In the genomic region with DNA sequence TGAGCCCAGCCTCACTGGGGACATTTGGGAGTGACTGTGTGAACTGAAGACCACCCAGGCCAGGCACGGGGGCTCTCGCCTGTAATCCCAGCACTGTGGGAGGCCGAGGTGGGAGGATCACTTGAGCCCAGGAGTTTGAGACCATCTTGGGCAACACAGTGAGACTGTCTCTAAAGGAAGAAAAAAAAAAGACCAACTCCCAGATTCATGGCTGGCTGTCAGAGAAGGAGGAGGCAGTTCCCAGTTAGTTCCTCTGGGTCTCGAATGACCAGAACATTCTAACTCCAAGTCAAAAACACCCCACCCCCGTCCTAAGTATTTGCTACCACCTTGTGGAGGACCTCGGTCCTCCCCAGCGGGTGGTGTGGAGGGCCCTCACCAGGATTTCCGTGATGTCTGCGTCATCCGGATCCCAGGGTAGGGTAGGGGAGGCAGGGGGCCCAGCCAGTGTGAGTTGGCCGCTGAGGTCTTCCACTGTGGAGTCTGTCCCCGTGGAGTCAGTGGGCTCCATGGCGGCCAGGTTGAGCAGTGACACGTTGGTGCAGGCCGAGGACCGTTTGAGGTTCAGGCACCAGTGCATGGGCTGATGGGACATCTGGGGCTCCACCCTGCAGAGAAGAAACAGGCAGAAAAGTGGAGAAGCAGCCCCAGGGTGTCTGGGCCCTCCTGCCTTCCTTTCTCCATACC, we compare ENCODE assay signal across 2 cellular contexts.
TF ChIP-seq lines count a peak whose summit lies in the region.

No MANE protein-coding gene starts in this region.

TF ChIP-seq in SK-N-SH, 30 proteins besides CTCF, POLR2A, EP300 and RAD21 (continued from another document):
- no peak for TF ChIP-seq YY1 (IDR thresholded peaks at IDR 0.05; ENCODE audit: low read depth)
- TF ChIP-seq GATA2 (CRISPR knock-in tag; IDR thresholded peaks at IDR 0.05) = no peak
- no peak for TF ChIP-seq RCOR1 (IDR thresholded peaks at IDR 0.05; ENCODE audit: low read length)
TF ChIP-seq in SK-N-SH: peak in this region for 0.

TF ChIP-seq in SK-N-SH treated with all-trans-retinoic acid at 6 μM for 48 hours, 23 proteins besides CTCF, POLR2A, EP300 and RAD21 (continued from another document):
- no peak for TF ChIP-seq TSHZ2 (CRISPR knock-in tag; IDR thresholded peaks at IDR 0.05)
- TF ChIP-seq ZNF8 (CRISPR knock-in tag; IDR thresholded peaks at IDR 0.05) = no peak
- TF ChIP-seq POU6F1 (CRISPR knock-in tag; IDR thresholded peaks at IDR 0.05; ENCODE audit: borderline replicate concordance, low read depth) = no peak
- no peak for TF ChIP-seq ZC3H10 (CRISPR knock-in tag; IDR thresholded peaks at IDR 0.05)
- no peak for TF ChIP-seq GLIS3 (CRISPR knock-in tag; IDR thresholded peaks at IDR 0.05)
- TF ChIP-seq ZNF565 (CRISPR knock-in tag; conservative IDR thresholded peaks at IDR 0.05; ENCODE audit: low read depth) = no peak
- TF ChIP-seq TOX (CRISPR knock-in tag; IDR thresholded peaks at IDR 0.05; ENCODE audit: borderline replicate concordance) = no peak
- TF ChIP-seq PATZ1 (CRISPR knock-in tag; IDR thresholded peaks at IDR 0.05; ENCODE audit: borderline replicate concordance) = no peak
- TF ChIP-seq CSDC2 (CRISPR knock-in tag; IDR thresholded peaks at IDR 0.05) = no peak
- no peak for TF ChIP-seq SNAI2 (CRISPR knock-in tag; IDR thresholded peaks at IDR 0.05)
- TF ChIP-seq RARB (CRISPR knock-in tag; IDR thresholded peaks at IDR 0.05) = no peak
- TF ChIP-seq ISL1 (CRISPR knock-in tag; IDR thresholded peaks at IDR 0.05) = no peak
- no peak for TF ChIP-seq PPARA (CRISPR knock-in tag; IDR thresholded peaks at IDR 0.05; ENCODE audit: borderline replicate concordance)
- no peak for TF ChIP-seq ZFP3 (CRISPR knock-in tag; IDR thresholded peaks at IDR 0.05)
- no peak for TF ChIP-seq ARNTL (CRISPR knock-in tag; IDR thresholded peaks at IDR 0.05; ENCODE audit: borderline replicate concordance, low read depth)
